ENCODE assay signal across 2 cellular contexts in the genomic region with DNA sequence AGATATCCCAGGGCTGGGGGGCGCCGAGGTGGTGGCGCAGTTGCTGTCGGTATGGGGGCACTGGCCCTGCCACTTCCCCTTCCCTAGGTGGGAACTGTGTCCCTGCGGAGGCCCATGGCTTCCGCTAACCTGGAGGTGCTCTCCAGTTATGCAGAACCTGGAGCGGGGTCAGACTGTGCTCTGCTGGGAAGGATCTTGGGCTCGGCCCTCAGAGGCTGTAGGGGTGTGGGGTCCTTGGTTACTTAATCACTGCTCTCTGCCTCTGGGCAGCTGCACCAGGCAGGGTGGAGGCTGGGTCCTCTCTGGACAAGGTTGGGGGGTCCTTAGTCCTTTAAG.
A peak's percentile ranks its signal among the peaks of the same experiment; 100 is the strongest.
TF ChIP-seq lines count a peak whose summit lies in the region.

No MANE protein-coding gene starts in this region.

TF ChIP-seq in HCT116, 20 proteins besides CTCF, POLR2A, EP300 and RAD21:
- TF ChIP-seq YY1 (IDR thresholded peaks at IDR 0.05; ENCODE audit: extremely low read depth, insufficient replicate concordance, low read depth, low read length) (no peak), CBX3 (IDR thresholded peaks at IDR 0.05; ENCODE audit: low read depth) (no peak), ZNF274 (IDR thresholded peaks at IDR 0.05; ENCODE audit: low read depth, low read length) (no peak), TCF7L2 (IDR thresholded peaks at IDR 0.05; ENCODE audit: borderline replicate concordance, extremely low read depth, insufficient read depth, insufficient read length) (no peak), ZBTB33 (IDR thresholded peaks at IDR 0.05; ENCODE audit: extremely low read depth, insufficient replicate concordance, low read length) (no peak), EZH2phosphoT487 (IDR thresholded peaks at IDR 0.05; ENCODE audit: borderline replicate concordance) (no peak), ZFX (IDR thresholded peaks at IDR 0.05) (no peak), EGR1 (IDR thresholded peaks at IDR 0.05; ENCODE audit: low read depth) (no peak), CEBPB (IDR thresholded peaks at IDR 0.05; ENCODE audit: low read depth) (no peak), SP1 (IDR thresholded peaks at IDR 0.05; ENCODE audit: low read depth) (no peak), SRF (IDR thresholded peaks at IDR 0.05; ENCODE audit: low read depth) (no peak), JUND (IDR thresholded peaks at IDR 0.05) (no peak), SIN3A (IDR thresholded peaks at IDR 0.05; ENCODE audit: low read depth) (no peak), POLR2AphosphoS5 (IDR thresholded peaks at IDR 0.05; ENCODE audit: low read depth, low read length) (no peak), EZH2 (IDR thresholded peaks at IDR 0.05) (no peak), ATF3 (IDR thresholded peaks at IDR 0.05) (no peak)
- TF ChIP-seq, protein P1, sequence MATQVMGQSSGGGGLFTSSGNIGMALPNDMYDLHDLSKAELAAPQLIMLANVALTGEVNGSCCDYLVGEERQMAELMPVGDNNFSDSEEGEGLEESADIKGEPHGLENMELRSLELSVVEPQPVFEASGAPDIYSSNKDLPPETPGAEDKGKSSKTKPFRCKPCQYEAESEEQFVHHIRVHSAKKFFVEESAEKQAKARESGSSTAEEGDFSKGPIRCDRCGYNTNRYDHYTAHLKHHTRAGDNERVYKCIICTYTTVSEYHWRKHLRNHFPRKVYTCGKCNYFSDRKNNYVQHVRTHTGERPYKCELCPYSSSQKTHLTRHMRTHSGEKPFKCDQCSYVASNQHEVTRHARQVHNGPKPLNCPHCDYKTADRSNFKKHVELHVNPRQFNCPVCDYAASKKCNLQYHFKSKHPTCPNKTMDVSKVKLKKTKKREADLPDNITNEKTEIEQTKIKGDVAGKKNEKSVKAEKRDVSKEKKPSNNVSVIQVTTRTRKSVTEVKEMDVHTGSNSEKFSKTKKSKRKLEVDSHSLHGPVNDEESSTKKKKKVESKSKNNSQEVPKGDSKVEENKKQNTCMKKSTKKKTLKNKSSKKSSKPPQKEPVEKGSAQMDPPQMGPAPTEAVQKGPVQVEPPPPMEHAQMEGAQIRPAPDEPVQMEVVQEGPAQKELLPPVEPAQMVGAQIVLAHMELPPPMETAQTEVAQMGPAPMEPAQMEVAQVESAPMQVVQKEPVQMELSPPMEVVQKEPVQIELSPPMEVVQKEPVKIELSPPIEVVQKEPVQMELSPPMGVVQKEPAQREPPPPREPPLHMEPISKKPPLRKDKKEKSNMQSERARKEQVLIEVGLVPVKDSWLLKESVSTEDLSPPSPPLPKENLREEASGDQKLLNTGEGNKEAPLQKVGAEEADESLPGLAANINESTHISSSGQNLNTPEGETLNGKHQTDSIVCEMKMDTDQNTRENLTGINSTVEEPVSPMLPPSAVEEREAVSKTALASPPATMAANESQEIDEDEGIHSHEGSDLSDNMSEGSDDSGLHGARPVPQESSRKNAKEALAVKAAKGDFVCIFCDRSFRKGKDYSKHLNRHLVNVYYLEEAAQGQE (IDR thresholded peaks at IDR 0.05; ENCODE audit: low read depth) = no peak
- TF ChIP-seq, protein P2, sequence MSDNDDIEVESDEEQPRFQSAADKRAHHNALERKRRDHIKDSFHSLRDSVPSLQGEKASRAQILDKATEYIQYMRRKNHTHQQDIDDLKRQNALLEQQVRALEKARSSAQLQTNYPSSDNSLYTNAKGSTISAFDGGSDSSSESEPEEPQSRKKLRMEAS (IDR thresholded peaks at IDR 0.05) = no peak
TF ChIP-seq in HCT116: peak in this region for 0.

TF ChIP-seq in K562, 482 proteins besides CTCF, POLR2A, EP300 and RAD21:
- TF ChIP-seq SNIP1 (IDR thresholded peaks at IDR 0.05; ENCODE audit: low read depth) (no peak), IRF2 (CRISPR knock-in tag; IDR thresholded peaks at IDR 0.05) (no peak), RBFOX2 (IDR thresholded peaks at IDR 0.05; ENCODE audit: low read depth, low read length) (peak; percentile 19)
